Comparison of ENCODE assay signal across 8 cellular contexts in the genomic region with DNA sequence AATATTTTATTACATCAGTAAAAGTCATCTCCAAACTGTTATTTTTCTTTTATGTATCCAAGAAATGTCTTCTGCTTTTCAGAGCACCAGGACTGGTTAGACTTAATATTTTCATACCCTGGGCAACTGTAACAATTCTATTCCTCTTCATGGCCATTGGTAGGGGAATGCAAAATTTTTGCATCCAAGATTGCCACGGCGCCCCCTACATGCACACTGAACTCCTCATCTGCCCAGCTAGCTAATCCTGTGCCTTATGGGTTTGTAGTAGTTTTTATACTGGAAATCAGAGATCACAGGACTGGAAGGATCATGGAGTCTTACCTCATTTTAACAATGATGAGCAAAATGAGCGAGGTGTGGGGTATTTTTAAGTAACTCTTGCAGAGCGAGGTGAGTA.
DNase-seq lines count a peak whose midpoint lies in the region; ATAC-seq and TF ChIP-seq lines count a peak whose summit lies in the region.

No MANE protein-coding gene starts in this region.

- peak; percentile 63 for TF ChIP-seq CTCF in C4-2B (conservative IDR thresholded peaks at IDR 0.05)

- DNase-seq in Kasumi-1 (lab: John Stamatoyannopoulos, UW) (peak; percentile 6 to 38), immature natural killer cell (peak in 2 of 3 donors; percentile 30 to 34), KG1 (lab: John Stamatoyannopoulos, UW) (no peak)
- DNase-seq in activated T-cell treated with anti-CD3 and anti-CD28 coated beads, Interleukin-2, amount 50 U/mL, for 4 hours = peak; percentile 49

- no peak for ATAC-seq in activated T-cell treated with anti-CD3 and anti-CD28 coated beads, Interleukin-2, amount 50 U/mL, for 4 hours
- ATAC-seq in HG03565 (IDR thresholded peaks at IDR 0.05; ENCODE audit: unreplicated experiment) (no peak), GM21723 (IDR thresholded peaks at IDR 0.05; ENCODE audit: unreplicated experiment) (no peak), HG02571 (IDR thresholded peaks at IDR 0.05; ENCODE audit: unreplicated experiment) (no peak)

- no peaks in the 10 kb centered on the region for H3K27me3 Mint-ChIP-seq in activated T-cell treated with anti-CD3 and anti-CD28 coated beads, Interleukin-2, amount 50 U/mL, for 4 hours (ENCODE audit: low read depth)
- H3K27me3 Mint-ChIP-seq in immature natural killer cell (ENCODE audit: low read depth in 3 of 3) = no peaks in the 10 kb centered on the region

- H3K27ac ChIP-seq in C4-2B = no peak overlapping the region

- peaks cover 26% of the 10 kb centered on the region for H3K36me3 Mint-ChIP-seq in activated T-cell treated with anti-CD3 and anti-CD28 coated beads, Interleukin-2, amount 50 U/mL, for 4 hours (ENCODE audit: insufficient read depth)
- peaks cover 16 to 29% (median 18%) of the 10 kb centered on the region in 3 donors for H3K36me3 Mint-ChIP-seq in immature natural killer cell

- no peak overlapping the region for H3K4me3 Mint-ChIP-seq in activated T-cell treated with anti-CD3 and anti-CD28 coated beads, Interleukin-2, amount 50 U/mL, for 4 hours
- H3K4me3 Mint-ChIP-seq in immature natural killer cell = no peak overlapping the region

- H3K9me3 Mint-ChIP-seq in activated T-cell treated with anti-CD3 and anti-CD28 coated beads, Interleukin-2, amount 50 U/mL, for 4 hours = no peaks in the 10 kb centered on the region
- H3K9me3 Mint-ChIP-seq in immature natural killer cell = no peaks in the 10 kb centered on the region

- peaks cover 43% of the 10 kb centered on the region for H3K4me1 Mint-ChIP-seq in activated T-cell treated with anti-CD3 and anti-CD28 coated beads, Interleukin-2, amount 50 U/mL, for 4 hours (ENCODE audit: low read depth)
- peaks cover 10 to 14% of the 10 kb centered on the region in 2 donors for H3K4me1 Mint-ChIP-seq in immature natural killer cell

- H3K27ac Mint-ChIP-seq in immature natural killer cell = peak overlapping the region in 2 of 6 donors; percentile 49 to 64
